15 cellular contexts compared by ENCODE assay signal in the genomic region with DNA sequence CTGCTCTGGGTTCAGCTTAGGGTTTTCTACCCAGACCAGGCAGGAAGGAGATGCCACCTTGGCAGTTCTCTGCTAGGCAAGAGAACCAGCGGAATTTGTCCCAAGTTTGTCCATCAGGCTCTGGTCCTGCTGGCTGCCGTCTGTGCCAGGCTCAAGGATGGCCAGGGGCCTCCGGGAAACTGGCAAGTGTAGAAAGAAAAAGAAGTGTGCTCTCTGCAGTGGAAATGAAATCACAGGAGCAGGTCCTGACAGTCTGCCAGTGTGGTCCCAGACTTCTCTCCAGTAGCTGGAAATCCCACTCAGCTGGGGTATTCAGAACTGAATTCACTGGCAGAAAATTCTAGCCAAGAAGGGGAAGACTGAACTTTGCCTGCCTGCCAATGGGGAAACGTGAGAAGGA.
A peak's percentile ranks its signal among the peaks of the same experiment; 100 is the strongest.
DNase-seq lines count a peak whose midpoint lies in the region; ATAC-seq and TF ChIP-seq lines count a peak whose summit lies in the region.
"Had no signal": no experiment of that assay in that cellular context is flagged by ENCODE, and none has a peak within 500 bp of the region (broad histone marks: within the 10 kb centered on the region; RNA-seq: fewer than 3 reads in every experiment).

No MANE protein-coding gene starts in this region.

- TF ChIP-seq CTCF in heart right ventricle (IDR thresholded peaks at IDR 0.05) (no peak), heart left ventricle (IDR thresholded peaks at IDR 0.05) (no peak), coronary artery (IDR thresholded peaks at IDR 0.05) (no peak), nephron (IDR thresholded peaks at IDR 0.05; ENCODE audit: unreplicated experiment in 3 of 3) (no peak), transverse colon (IDR thresholded peaks at IDR 0.05) (no peak)

- peak overlapping the region in 6 of 10 donors; percentile 3 to 67 (median 13) for H3K27ac ChIP-seq in heart right ventricle
- peak overlapping the region in 4 of 12 donors; percentile 15 to 45 (median 34) for H3K27ac ChIP-seq in heart left ventricle
- H3K27ac ChIP-seq in coronary artery: peak overlapping the region; percentile 23 to 79
- H3K27ac ChIP-seq in transverse colon: peak overlapping the region; percentile 8 to 92 (median 87)
- H3K27ac ChIP-seq: cardiac muscle cell, hepatocyte, right lobe of liver, SJCRH30 had no signal

- DNase-seq in heart right ventricle (no peak), heart left ventricle (no peak), coronary artery (ENCODE audit: low spot score) (no peak), transverse colon (no peak), AG08395 (ENCODE audit: low spot score) (no peak), left colon (no peak)
- DNase-seq: activated naive CD4-positive, alpha-beta T cell treated with anti-CD3 and anti-CD28 coated beads for 36 hours; SJCRH30; stimulated activated CD4-positive, alpha-beta T cell treated with anti-CD3 and anti-CD28 coated beads, Interleukin-4, amount 100 ng/mL, for 4 hours had no signal

- ATAC-seq in heart right ventricle (no peak), heart left ventricle (no peak), HG02852 (IDR thresholded peaks at IDR 0.05; ENCODE audit: unreplicated experiment) (no peak), left colon (no peak)

- WGBS in heart right ventricle, 2 donors: 73 to 83% methylated on average over 4 of the region's 4 CpGs
- 80 to 94% (median 84%) methylated on average over 4 of the region's 4 CpGs for WGBS in heart left ventricle, 4 donors
- WGBS in transverse colon (ENCODE audit: low coverage in 1 of 2), 2 donors: 90% methylated on average over 4 of the region's 4 CpGs; no CpG with 5 or more reads in 1 of the 2 donors

- TF ChIP-seq POLR2A in heart left ventricle (IDR thresholded peaks at IDR 0.05): no peak
- TF ChIP-seq POLR2A in transverse colon (IDR thresholded peaks at IDR 0.05): no peak

- H3K27me3 Mint-ChIP-seq in nephron (ENCODE audit: low read depth): no peaks in the 10 kb centered on the region

- no peaks in the 10 kb centered on the region for H3K9me3 Mint-ChIP-seq in nephron
- H3K9me3 Mint-ChIP-seq: activated naive CD4-positive, alpha-beta T cell treated with anti-CD3 and anti-CD28 coated beads for 36 hours; neural crest cell had no signal

- peaks cover 65% of the 10 kb centered on the region for H3K4me1 Mint-ChIP-seq in nephron

- H3K4me1 ChIP-seq in heart right ventricle (peaks cover 23 to 79% (median 61%) of the 10 kb centered on the region in 9 donors), heart left ventricle (peaks cover 11 to 79% (median 64%) of the 10 kb centered on the region in 12 donors), transverse colon (peaks cover 21 to 74% (median 43%) of the 10 kb centered on the region in 4 donors)

- H3K36me3 ChIP-seq in heart right ventricle (peaks cover 0 to 46% (median 0%) of the 10 kb centered on the region in 9 donors), heart left ventricle (peaks cover 0 to 31% (median 0%) of the 10 kb centered on the region in 9 donors), transverse colon (peaks cover 0 to 7% (median 0%) of the 10 kb centered on the region in 4 donors)
- H3K36me3 ChIP-seq: cardiac muscle cell had no signal

- H3K36me3 Mint-ChIP-seq in nephron (ENCODE audit: low read depth): no peaks in the 10 kb centered on the region

- no peak overlapping the region for H3K4me3 Mint-ChIP-seq in nephron
- H3K4me3 Mint-ChIP-seq: activated naive CD4-positive, alpha-beta T cell treated with anti-CD3 and anti-CD28 coated beads for 36 hours; neural crest cell had no signal

- peak overlapping the region; percentile 37 to 91 (median 89) for H3K27ac Mint-ChIP-seq in nephron
- H3K27ac Mint-ChIP-seq: activated naive CD4-positive, alpha-beta T cell treated with anti-CD3 and anti-CD28 coated beads for 36 hours had no signal

- no peak for TF ChIP-seq EP300 in transverse colon (IDR thresholded peaks at IDR 0.05; ENCODE audit: low read depth)

- intact Hi-C loops in heart right ventricle (cut with DNase I): no loop called here
- intact Hi-C loops in heart left ventricle (cut with DNase I): no loop called here
- intact Hi-C loops in transverse colon (cut with DNase I; ENCODE audit: low total_unique reads): no loop called here
- intact Hi-C loops in left colon (cut with DNase I, micrococcal nuclease): no loop called here

- no peaks in the 10 kb centered on the region for H3K9me3 ChIP-seq in heart right ventricle
- H3K9me3 ChIP-seq in heart left ventricle: no peaks in the 10 kb centered on the region
- H3K9me3 ChIP-seq in transverse colon: no peaks in the 10 kb centered on the region
- H3K9me3 ChIP-seq: right lobe of liver, SJCRH30 had no signal

- H3K27me3 ChIP-seq in heart right ventricle (no peaks in the 10 kb centered on the region), heart left ventricle (no peaks in the 10 kb centered on the region), transverse colon (no peaks in the 10 kb centered on the region)
- H3K27me3 ChIP-seq: cardiac muscle cell, hepatocyte, right lobe of liver, SJCRH30 had no signal

- H3K4me3 ChIP-seq in heart right ventricle (no peak overlapping the region), heart left ventricle (no peak overlapping the region), coronary artery (no peak overlapping the region), transverse colon (no peak overlapping the region)
- H3K4me3 ChIP-seq: cardiac muscle cell, hepatocyte, right lobe of liver, SJCRH30 had no signal

- in situ Hi-C loops in transverse colon (cut with MboI; ENCODE audit: low pct_ligation_motif_present in 1 of 4, low pct_unique_long_range_greater_than_20kb in 1 of 4, low sequenced_read_pairs in 3 of 4): no loop called here
